Comparison of ENCODE assay signal across 19 cellular contexts in the genomic region with DNA sequence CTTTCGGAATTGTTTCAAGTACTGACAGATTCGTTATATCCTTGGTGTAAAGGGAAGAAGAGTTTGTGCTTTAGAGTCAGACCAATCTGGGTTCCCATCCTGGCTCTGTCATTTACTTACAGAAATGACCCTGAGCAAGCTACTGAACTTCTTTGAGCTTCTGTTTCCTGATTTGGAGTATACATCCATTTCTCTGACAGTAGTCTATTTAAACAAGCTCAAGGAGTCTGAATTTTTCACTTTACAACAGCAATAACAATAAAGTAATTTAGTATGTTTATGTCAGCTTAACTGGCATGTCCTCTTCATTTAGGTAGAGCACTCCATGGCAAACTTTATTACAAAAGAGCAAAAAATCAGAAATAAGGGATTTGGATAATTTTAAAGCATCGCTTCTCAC. TPM values are rescaled to one million over a fixed set of nuclear protein-coding genes. Genes with fewer than 3 reads are reported as not detected.
DNase-seq lines count a peak whose midpoint lies in the region; ATAC-seq and TF ChIP-seq lines count a peak whose summit lies in the region.
"Had no signal": no experiment of that assay in that cellular context is flagged by ENCODE, and none has a peak within 500 bp of the region (broad histone marks: within the 10 kb centered on the region; RNA-seq: fewer than 3 reads in every experiment).

No MANE protein-coding gene starts in this region.

- H3K36me3 ChIP-seq in heart left ventricle (peaks cover 0 to 72% (median 47%) of the 10 kb centered on the region in 9 donors), esophagus muscularis mucosa (peaks cover 0 to 53% (median 26%) of the 10 kb centered on the region in 4 donors)

- TF ChIP-seq CTCF in heart left ventricle (IDR thresholded peaks at IDR 0.05), result no peak
- TF ChIP-seq CTCF in esophagus muscularis mucosa (IDR thresholded peaks at IDR 0.05), result no peak

- no peak overlapping the region for H3K27ac ChIP-seq in heart left ventricle
- no peak overlapping the region for H3K27ac ChIP-seq in esophagus muscularis mucosa (replicated peaks in 1 of 4)

- H3K9me3 Mint-ChIP-seq in activated CD4-positive, alpha-beta T cell treated with anti-CD3 and anti-CD28 coated beads, Interleukin-2, amount 10 ng/mL, durations not matched to agents 24 days and 14 days, result no peaks in the 10 kb centered on the region
- peaks cover 2% of the 10 kb centered on the region for H3K9me3 Mint-ChIP-seq in activated naive CD4-positive, alpha-beta T cell treated with anti-CD3 and anti-CD28 coated beads, Interleukin-2, amount 50 U/mL, for 24 hours
- H3K9me3 Mint-ChIP-seq in activated naive CD4-positive, alpha-beta T cell treated with anti-CD3 and anti-CD28 coated beads, Interleukin-2, amount 50 U/mL, for 72 hours, result no peaks in the 10 kb centered on the region
- H3K9me3 Mint-ChIP-seq in central memory CD8-positive, alpha-beta T cell, result no peaks in the 10 kb centered on the region
- no peaks in the 10 kb centered on the region for H3K9me3 Mint-ChIP-seq in natural killer cell treated with Interleukin-12 subunit alpha and Interleukin-12 subunit beta and Interleukin-15 and Interleukin-18, amount 100 ng/mL, for 72 hours

- no peak for ATAC-seq in activated naive CD4-positive, alpha-beta T cell treated with anti-CD3 and anti-CD28 coated beads, Interleukin-2, amount 50 U/mL, for 72 hours
- ATAC-seq in central memory CD8-positive, alpha-beta T cell (replicated peaks; ENCODE audit: extremely low read depth, poor library complexity, severe bottlenecking), result no peak
- ATAC-seq in natural killer cell treated with Interleukin-12 subunit alpha and Interleukin-12 subunit beta and Interleukin-15 and Interleukin-18, amount 100 ng/mL, for 72 hours, result no peak
- ATAC-seq in heart left ventricle, result no peak
- ATAC-seq: GM12878, HCT116, K562, Panc1 had no signal

- TF ChIP-seq EP300 in esophagus muscularis mucosa (IDR thresholded peaks at IDR 0.05), result no peak

- WGBS in heart left ventricle, 4 donors, result 94 to 99% (median 97%) methylated on average over 3 of the region's 3 CpGs
- whole genome bisulfite sequencing in esophagus muscularis mucosa, result 95% methylated on average over 3 of the region's 3 CpGs

- peak; percentile 38 for DNase-seq in activated CD4-positive, alpha-beta T cell treated with anti-CD3 and anti-CD28 coated beads, Interleukin-2, amount 10 ng/mL, durations not matched to agents 24 days and 14 days
- no peak for DNase-seq in activated CD4-positive, alpha-beta T cell treated with anti-CD3 and anti-CD28 coated beads, Interleukin-2, amount 50 U/mL, for 48 hours
- no peak for DNase-seq in activated naive CD4-positive, alpha-beta T cell treated with anti-CD3 and anti-CD28 coated beads, Interleukin-2, amount 50 U/mL, for 72 hours (ENCODE audit: low spot score in 2 of 2)
- no peak for DNase-seq in central memory CD8-positive, alpha-beta T cell (ENCODE audit: low spot score in 2 of 2)
- DNase-seq in natural killer cell treated with Interleukin-12 subunit alpha and Interleukin-12 subunit beta and Interleukin-15 and Interleukin-18, amount 100 ng/mL, for 72 hours (ENCODE audit: low spot score), result no peak
- DNase-seq in heart left ventricle (no peak), esophagus muscularis mucosa (ENCODE audit: extremely low spot score) (no peak)
- DNase-seq: DMS53, EL, GOT3, NCI-H1105, NCI-H2081, NCI-H446 treated with DMSO at 0.1 percent for 48 hours had no signal

- H3K27ac Mint-ChIP-seq in activated CD4-positive, alpha-beta T cell treated with anti-CD3 and anti-CD28 coated beads, Interleukin-2, amount 10 ng/mL, durations not matched to agents 24 days and 14 days, result no peak overlapping the region
- H3K27ac Mint-ChIP-seq in activated naive CD4-positive, alpha-beta T cell treated with anti-CD3 and anti-CD28 coated beads, Interleukin-2, amount 50 U/mL, for 24 hours, result peak overlapping the region; percentile 88
- H3K27ac Mint-ChIP-seq in activated naive CD4-positive, alpha-beta T cell treated with anti-CD3 and anti-CD28 coated beads, Interleukin-2, amount 50 U/mL, for 72 hours, result peak overlapping the region in 1 of 2 donors; percentile 57
- H3K27ac Mint-ChIP-seq in central memory CD8-positive, alpha-beta T cell (ENCODE audit: low read depth), result peak overlapping the region; percentile 70
- H3K27ac Mint-ChIP-seq in natural killer cell treated with Interleukin-12 subunit alpha and Interleukin-12 subunit beta and Interleukin-15 and Interleukin-18, amount 100 ng/mL, for 72 hours, result peak overlapping the region; percentile 54 to 73
- H3K27ac Mint-ChIP-seq: B cell had no signal

- H3K27me3 ChIP-seq in heart left ventricle (no peaks in the 10 kb centered on the region), esophagus muscularis mucosa (no peaks in the 10 kb centered on the region)

- H3K4me1 ChIP-seq in heart left ventricle (peaks cover 0 to 9% (median 0%) of the 10 kb centered on the region in 12 donors), esophagus muscularis mucosa (no peaks in the 10 kb centered on the region)

- H3K4me3 ChIP-seq in heart left ventricle (no peak overlapping the region), esophagus muscularis mucosa (no peak overlapping the region)
- H3K4me3 ChIP-seq: GM12878, K562 had no signal

- no peaks in the 10 kb centered on the region for H3K27me3 Mint-ChIP-seq in activated CD4-positive, alpha-beta T cell treated with anti-CD3 and anti-CD28 coated beads, Interleukin-2, amount 10 ng/mL, durations not matched to agents 24 days and 14 days
- H3K27me3 Mint-ChIP-seq in activated naive CD4-positive, alpha-beta T cell treated with anti-CD3 and anti-CD28 coated beads, Interleukin-2, amount 50 U/mL, for 24 hours, result no peaks in the 10 kb centered on the region
- no peaks in the 10 kb centered on the region for H3K27me3 Mint-ChIP-seq in central memory CD8-positive, alpha-beta T cell
- H3K27me3 Mint-ChIP-seq in natural killer cell treated with Interleukin-12 subunit alpha and Interleukin-12 subunit beta and Interleukin-15 and Interleukin-18, amount 100 ng/mL, for 72 hours, result no peaks in the 10 kb centered on the region
- H3K27me3 Mint-ChIP-seq: B cell had no signal

- TF ChIP-seq POLR2A in heart left ventricle (IDR thresholded peaks at IDR 0.05) (no peak), esophagus muscularis mucosa (IDR thresholded peaks at IDR 0.05; ENCODE audit: low read depth) (no peak)

- peaks cover 48% of the 10 kb centered on the region for H3K36me3 Mint-ChIP-seq in activated CD4-positive, alpha-beta T cell treated with anti-CD3 and anti-CD28 coated beads, Interleukin-2, amount 10 ng/mL, durations not matched to agents 24 days and 14 days (ENCODE audit: low read depth)
- peaks cover 9% of the 10 kb centered on the region for H3K36me3 Mint-ChIP-seq in activated naive CD4-positive, alpha-beta T cell treated with anti-CD3 and anti-CD28 coated beads, Interleukin-2, amount 50 U/mL, for 24 hours
- H3K36me3 Mint-ChIP-seq in activated naive CD4-positive, alpha-beta T cell treated with anti-CD3 and anti-CD28 coated beads, Interleukin-2, amount 50 U/mL, for 72 hours, result peaks cover 4 to 23% of the 10 kb centered on the region in 2 donors
- H3K36me3 Mint-ChIP-seq in central memory CD8-positive, alpha-beta T cell (ENCODE audit: insufficient read depth), result peaks cover 29% of the 10 kb centered on the region
- H3K36me3 Mint-ChIP-seq in natural killer cell treated with Interleukin-12 subunit alpha and Interleukin-12 subunit beta and Interleukin-15 and Interleukin-18, amount 100 ng/mL, for 72 hours, result peaks cover 7% of the 10 kb centered on the region

- H3K4me1 Mint-ChIP-seq in activated CD4-positive, alpha-beta T cell treated with anti-CD3 and anti-CD28 coated beads, Interleukin-2, amount 10 ng/mL, durations not matched to agents 24 days and 14 days, result peaks cover 21% of the 10 kb centered on the region
- H3K4me1 Mint-ChIP-seq in activated naive CD4-positive, alpha-beta T cell treated with anti-CD3 and anti-CD28 coated beads, Interleukin-2, amount 50 U/mL, for 24 hours, result peaks cover 49% of the 10 kb centered on the region
- H3K4me1 Mint-ChIP-seq in central memory CD8-positive, alpha-beta T cell, result peaks cover 39% of the 10 kb centered on the region
- H3K4me1 Mint-ChIP-seq in natural killer cell treated with Interleukin-12 subunit alpha and Interleukin-12 subunit beta and Interleukin-15 and Interleukin-18, amount 100 ng/mL, for 72 hours (ENCODE audit: low read depth in 2 of 2), result peaks cover 18 to 29% of the 10 kb centered on the region in 2 donors

- intact Hi-C loops in activated CD4-positive, alpha-beta T cell treated with anti-CD3 and anti-CD28 coated beads, Interleukin-2, amount 10 ng/mL, durations not matched to agents 24 days and 14 days (cut with micrococcal nuclease), result no loop called here
- intact Hi-C loops in heart left ventricle (cut with DNase I) (loop anchor here in 1 of 10 donors (5.0 to 10.0 kb wide), 2 partner anchors 83 to 196 kb away; partner anchors contain the start of gene RASGRP1), esophagus muscularis mucosa (cut with DNase I) (no loop called here)

- H3K9me3 ChIP-seq in heart left ventricle (no peaks in the 10 kb centered on the region), esophagus muscularis mucosa (no peaks in the 10 kb centered on the region)

- H3K4me3 Mint-ChIP-seq in activated CD4-positive, alpha-beta T cell treated with anti-CD3 and anti-CD28 coated beads, Interleukin-2, amount 10 ng/mL, durations not matched to agents 24 days and 14 days, result no peak overlapping the region
- H3K4me3 Mint-ChIP-seq in activated naive CD4-positive, alpha-beta T cell treated with anti-CD3 and anti-CD28 coated beads, Interleukin-2, amount 50 U/mL, for 24 hours, result no peak overlapping the region
- H3K4me3 Mint-ChIP-seq in central memory CD8-positive, alpha-beta T cell, result no peak overlapping the region
- H3K4me3 Mint-ChIP-seq in natural killer cell treated with Interleukin-12 subunit alpha and Interleukin-12 subunit beta and Interleukin-15 and Interleukin-18, amount 100 ng/mL, for 72 hours, result no peak overlapping the region
- H3K4me3 Mint-ChIP-seq: B cell had no signal

RNA-seq across cellular contexts. Expression of gene FAM98B, which starts 27.8 kb away (rescaled TPM):
- total RNA-seq in activated CD4-positive, alpha-beta T cell treated with anti-CD3 and anti-CD28 coated beads, Interleukin-2, amount 10 ng/mL, durations not matched to agents 24 days and 14 days, result 64.0 and 71.6 TPM in 2 replicates
- total RNA-seq in activated naive CD4-positive, alpha-beta T cell treated with anti-CD3 and anti-CD28 coated beads, Interleukin-2, amount 50 U/mL, for 72 hours, result 10 to 100 TPM; 23.8 to 40.3 TPM
- total RNA-seq in natural killer cell treated with Interleukin-12 subunit alpha and Interleukin-12 subunit beta and Interleukin-15 and Interleukin-18, amount 100 ng/mL, for 72 hours, result 10 to 100 TPM; 24.1 to 36.8 TPM
- total RNA-seq in heart left ventricle, result 10 to 100 TPM in 7 of 9 donors, 1 to 10 TPM in 2; 7.8 to 29.4 (median 23.3) TPM
- 10 to 100 TPM in 1 of 2 donors, 1 to 10 TPM in 1; 9.6 to 10.5 TPM for polyA plus RNA-seq in heart left ventricle
- total RNA-seq in esophagus muscularis mucosa, result 10 to 100 TPM; 11.1 to 48.2 (median 15.5) TPM
